Comparison of ENCODE assay signal across 20 cellular contexts in genomic region chr2:43001787-43002468, GRCh38.
DNase-seq lines count a peak whose midpoint lies in the region; ATAC-seq, FAIRE-seq and TF ChIP-seq lines count a peak whose summit lies in the region.
"Had no signal": no experiment of that assay in that cellular context is flagged by ENCODE, and none has a peak within 500 bp of the region (broad histone marks: within the 10 kb centered on the region; RNA-seq: fewer than 3 reads in every experiment).

No MANE protein-coding gene starts in this region.

- H3K9me3 ChIP-seq in IMR-90 (ENCODE audit: control insufficient read depth, insufficient read depth, low read length) (no peaks in the 10 kb centered on the region), K562 (replicated peaks; ENCODE audit: control insufficient read depth, insufficient read depth, low read depth, low read length) (no peaks in the 10 kb centered on the region)
- H3K9me3 ChIP-seq: HAP-1, SJSA1 had no signal

- no peak overlapping the region for H3K18ac ChIP-seq in IMR-90 (ENCODE audit: low read depth, low read length)

- no peak for ATAC-seq in IMR-90 (ENCODE audit: low read depth)
- ATAC-seq in K562, result no peak
- no peak for ATAC-seq in HG03342 (IDR thresholded peaks at IDR 0.05; ENCODE audit: unreplicated experiment)

- TF ChIP-seq RAD21 in IMR-90 (IDR thresholded peaks at IDR 0.05; ENCODE audit: low read length) (no peak), K562 (CRISPR knock-in tag; conservative IDR thresholded peaks at IDR 0.05 in 1 of 2, IDR thresholded peaks at IDR 0.05 in 1 of 2) (no peak)

- TF ChIP-seq EP300 in K562 (IDR thresholded peaks at IDR 0.05; ENCODE audit: low read length), result no peak

- no peak overlapping the region for H3K4ac ChIP-seq in IMR-90 (ENCODE audit: low read depth, low read length)

- no peak overlapping the region for H4K5ac ChIP-seq in IMR-90 (ENCODE audit: low read depth, low read length)

- CTCF ChIA-PET in IMR-90 (lab: Yijun Ruan, JAX) (no interaction called here), K562 (lab: Yijun Ruan, JAX; ENCODE audit: low intra/inter-chr PET ratio) (no interaction called here)

- intact Hi-C loops in IMR-90 (cut with micrococcal nuclease) (no loop called here), K562 (cut with micrococcal nuclease) (no loop called here)

- H2BK15ac ChIP-seq in IMR-90 (ENCODE audit: low read depth, low read length), result no peak overlapping the region

- WGBS in IMR-90 (ENCODE audit: extremely low coverage in 2 of 2, insufficient read length in 1 of 2), 2 experiments, result 91% methylated on average over 3 of the region's 5 CpGs; no CpG with 5 or more reads in 1 of the 2 experiments
- 44% methylated on average over 5 of the region's 5 CpGs for WGBS in K562 (ENCODE audit: insufficient coverage, low coverage, missing lambda C conversion rate)

- H3K56ac ChIP-seq in IMR-90 (ENCODE audit: extremely low read depth, insufficient read depth, low read length), result no peak overlapping the region

- H3K4me1 ChIP-seq in IMR-90 (ENCODE audit: control insufficient read depth, insufficient read depth, low read length) (no peaks in the 10 kb centered on the region), K562 (replicated peaks in 1 of 2; ENCODE audit: control insufficient read depth in 2 of 2, insufficient read depth in 2 of 2, low read length in 2 of 2) (peaks cover 0 to 16% of the 10 kb centered on the region in 2 experiments; a peak in 3 of 5 replicates)
- H3K4me1 ChIP-seq: HAP-1 had no signal

- no peak overlapping the region for H2BK20ac ChIP-seq in IMR-90 (ENCODE audit: low read depth, low read length)

- H4K20me1 ChIP-seq in IMR-90 (ENCODE audit: insufficient read depth, low read length) (no peaks in the 10 kb centered on the region), K562 (replicated peaks; ENCODE audit: control insufficient read depth, insufficient read depth, low read length) (no peaks in the 10 kb centered on the region)

- no peak for TF ChIP-seq POLR2A in IMR-90 (IDR thresholded peaks at IDR 0.05; ENCODE audit: low read depth, low read length)
- TF ChIP-seq POLR2A in K562 (conservative IDR thresholded peaks at IDR 0.05), result no peak

- no peak overlapping the region for H3K9ac ChIP-seq in IMR-90 (ENCODE audit: low read depth, low read length)
- no peak overlapping the region for H3K9ac ChIP-seq in K562 (ENCODE audit: insufficient read depth in 1 of 2, low read depth in 2 of 2, low read length in 2 of 2)

- H3K79me2 ChIP-seq in K562 (ENCODE audit: control insufficient read depth, insufficient read depth, low read length), result no peaks in the 10 kb centered on the region

- DNase-seq in IMR-90 (no peak), K562 (ENCODE audit: extremely low read depth in 1 of 4, low spot score in 3 of 4) (no peak), substantia nigra (lab: John Stamatoyannopoulos, UW) (no peak), T1000 (lab: John Stamatoyannopoulos, UW) (no peak)
- DNase-seq in activated CD4-positive, alpha-beta T cell treated with anti-CD3 and anti-CD28 coated beads for 4 hours, result no peak
- DNase-seq: CD4-positive, CD25-positive, alpha-beta regulatory T cell; DMS79; KBM-7; MV-4-11; NCI-H1417; NCI-H1930; NCI-H2171; NCI-H446 treated with DMSO at 0.1 percent for 48 hours; RPMI8226 had no signal

- no peak overlapping the region for H3K4me2 ChIP-seq in IMR-90 (ENCODE audit: low read depth, low read length)
- H3K4me2 ChIP-seq in K562 (ENCODE audit: insufficient read depth, low read length), result no peak overlapping the region

- H2AFZ ChIP-seq in IMR-90 (replicated peaks; ENCODE audit: low read length, poor library complexity) (peak overlapping the region; percentile 58), K562 (ENCODE audit: low read depth, low read length) (peak overlapping the region; percentile 53)

- no peak overlapping the region for H2BK120ac ChIP-seq in IMR-90 (ENCODE audit: low read depth, low read length)

- H3K79me1 ChIP-seq in IMR-90 (ENCODE audit: low read depth in 1 of 2, low read length in 2 of 2), result no peaks in the 10 kb centered on the region

- H3K36me3 ChIP-seq in IMR-90 (ENCODE audit: control insufficient read depth, insufficient read depth, low read length) (no peaks in the 10 kb centered on the region), K562 (ENCODE audit: control insufficient read depth, insufficient read depth, low read length) (no peaks in the 10 kb centered on the region)
- H3K36me3 ChIP-seq: HAP-1, SJSA1 had no signal

- POLR2A ChIA-PET in IMR-90 (lab: Charles Lee; ENCODE audit: unreplicated experiment), result no interaction called here
- POLR2A ChIA-PET in K562 (lab: Yijun Ruan, JAX), result interaction anchor here (0.6 to 1.7 kb wide), 2 partner anchors 13 to 43 kb away, joined by 3 to 5 read pairs; no protein-coding TSS in a partner anchor

- no peak overlapping the region for H4K91ac ChIP-seq in IMR-90 (ENCODE audit: insufficient read depth, low read depth, low read length)

- no peak for FAIRE-seq in K562 (lab: Jason Lieb, UNC)
- FAIRE-seq: GM19239 had no signal

- H2BK5ac ChIP-seq in IMR-90 (ENCODE audit: low read depth, low read length, poor library complexity, severe bottlenecking), result no peak overlapping the region

- peaks cover 3% of the 10 kb centered on the region; the same call in 1 of the 2 replicates for H3K9me1 ChIP-seq in IMR-90 (ENCODE audit: insufficient read depth, low read length)
- no peaks in the 10 kb centered on the region for H3K9me1 ChIP-seq in K562 (ENCODE audit: control insufficient read depth, insufficient read depth, low read length)

- in situ Hi-C loops in IMR-90 (cut with MboI; ENCODE audit: low sequenced_read_pairs) (no loop called here), K562 (cut with MboI) (no loop called here)

- no peak overlapping the region for H3K4me3 ChIP-seq in IMR-90 (ENCODE audit: insufficient read depth, low read depth, low read length)
- H3K4me3 ChIP-seq in K562, result no peak overlapping the region
- H3K4me3 ChIP-seq: HAP-1, SJSA1 had no signal

- no peak overlapping the region for H3K23ac ChIP-seq in IMR-90 (ENCODE audit: low read depth, low read length)

- H3K27me3 ChIP-seq in IMR-90 (ENCODE audit: control insufficient read depth, insufficient read depth, low read length) (no peaks in the 10 kb centered on the region), K562 (ENCODE audit: control insufficient read depth in 2 of 2, insufficient read depth in 2 of 2, low read length in 2 of 2) (no peaks in the 10 kb centered on the region), layer of hippocampus (ENCODE audit: control insufficient read depth, insufficient read depth, low read length) (no peaks in the 10 kb centered on the region)
- H3K27me3 ChIP-seq: SJSA1 had no signal

- H3K27ac ChIP-seq in IMR-90 (ENCODE audit: insufficient read depth, low read length) (no peak overlapping the region), K562 (ENCODE audit: extremely low read depth, low read depth, low read length) (no peak overlapping the region), layer of hippocampus (ENCODE audit: low read depth, low read length) (peak overlapping the region; percentile 76), substantia nigra (ENCODE audit: low read depth, low read length, poor library complexity, severe bottlenecking) (peak overlapping the region; percentile 98)
- H3K27ac ChIP-seq: HL-60, SJSA1 had no signal

- peak overlapping the region; percentile 46; the same call in 1 of the 2 replicates for H2AK5ac ChIP-seq in IMR-90 (ENCODE audit: low read depth, low read length)

- no peak overlapping the region for H3K14ac ChIP-seq in IMR-90 (replicated peaks; ENCODE audit: low read depth, low read length)

- no peak for TF ChIP-seq CTCF in IMR-90 (conservative IDR thresholded peaks at IDR 0.05; ENCODE audit: low read depth, low read length)
- TF ChIP-seq CTCF in K562 (IDR thresholded peaks at IDR 0.05 in 2 of 3, conservative IDR thresholded peaks at IDR 0.05 in 1 of 3; ENCODE audit: insufficient read depth in 2 of 3, low read depth in 1 of 3, low read length in 3 of 3), result no peak

- no peak overlapping the region for H2AK9ac ChIP-seq in IMR-90 (replicated peaks; ENCODE audit: low read depth, low read length, poor library complexity)

- dilution Hi-C loops in IMR-90 (cut with HindIII; ENCODE audit: low sequenced_read_pairs, unreplicated experiment), result no loop called here

- no TSS peak for BruUV-seq in IMR-90 (replicated peaks; lab: Mats Ljungman, UMichigan)
- BruUV-seq in K562 (replicated peaks; lab: Mats Ljungman, UMichigan), result no TSS peak

- H4K8ac ChIP-seq in IMR-90 (ENCODE audit: low read depth in 2 of 2, low read length in 2 of 2), result no peak overlapping the region

TF ChIP-seq in IMR-90, 13 proteins besides CTCF, POLR2A, EP300 and RAD21:
- no peak for TF ChIP-seq MAFK (IDR thresholded peaks at IDR 0.05; ENCODE audit: low read depth, low read length)
- TF ChIP-seq CHD1 (IDR thresholded peaks at IDR 0.05; ENCODE audit: low read depth, low read length), result no peak
- no peak for TF ChIP-seq MXI1 (IDR thresholded peaks at IDR 0.05; ENCODE audit: borderline replicate concordance, low read depth, low read length)
- TF ChIP-seq RCOR1 (IDR thresholded peaks at IDR 0.05; ENCODE audit: insufficient replicate concordance, low read length), result no peak
- TF ChIP-seq NFE2L2 (IDR thresholded peaks at IDR 0.05; ENCODE audit: low read depth, low read length), result no peak
- no peak for TF ChIP-seq CEBPB (IDR thresholded peaks at IDR 0.05; ENCODE audit: low read depth, low read length)
- no peak for TF ChIP-seq BHLHE40 (IDR thresholded peaks at IDR 0.05; ENCODE audit: low read depth, low read length)
- no peak for TF ChIP-seq SMC3 (IDR thresholded peaks at IDR 0.05; ENCODE audit: low read depth, low read length)
- no peak for TF ChIP-seq MAZ (IDR thresholded peaks at IDR 0.05; ENCODE audit: borderline replicate concordance, low read depth, low read length)
- no peak for TF ChIP-seq RFX5 (IDR thresholded peaks at IDR 0.05; ENCODE audit: low read depth, low read length)
TF ChIP-seq in IMR-90: peak in this region for 0.

TF ChIP-seq in K562, 482 proteins besides CTCF, POLR2A, EP300 and RAD21 (continues in another document):
- TF ChIP-seq STAG1 (CRISPR knock-in tag; IDR thresholded peaks at IDR 0.05; ENCODE audit: borderline replicate concordance) (no peak), BDP1 (IDR thresholded peaks at IDR 0.05; ENCODE audit: insufficient read depth, insufficient read length) (no peak)
- TF ChIP-seq, protein P1, sequence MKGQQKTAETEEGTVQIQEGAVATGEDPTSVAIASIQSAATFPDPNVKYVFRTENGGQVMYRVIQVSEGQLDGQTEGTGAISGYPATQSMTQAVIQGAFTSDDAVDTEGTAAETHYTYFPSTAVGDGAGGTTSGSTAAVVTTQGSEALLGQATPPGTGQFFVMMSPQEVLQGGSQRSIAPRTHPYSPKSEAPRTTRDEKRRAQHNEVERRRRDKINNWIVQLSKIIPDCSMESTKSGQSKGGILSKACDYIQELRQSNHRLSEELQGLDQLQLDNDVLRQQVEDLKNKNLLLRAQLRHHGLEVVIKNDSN (CRISPR knock-in tag; IDR thresholded peaks at IDR 0.05), result peak; percentile 15; the same call in 1 of the 2 replicates

Comparison
In these comparisons a context has a peak if more than half of its experiments do, and no peak if none do; other contexts are left out.
1. H3K27ac ChIP-seq: peak in layer of hippocampus (single experiment) and substantia nigra (single experiment); none in IMR-90 (single experiment) and K562 (single experiment).